8 cellular contexts compared by ENCODE assay signal in the genomic region with DNA sequence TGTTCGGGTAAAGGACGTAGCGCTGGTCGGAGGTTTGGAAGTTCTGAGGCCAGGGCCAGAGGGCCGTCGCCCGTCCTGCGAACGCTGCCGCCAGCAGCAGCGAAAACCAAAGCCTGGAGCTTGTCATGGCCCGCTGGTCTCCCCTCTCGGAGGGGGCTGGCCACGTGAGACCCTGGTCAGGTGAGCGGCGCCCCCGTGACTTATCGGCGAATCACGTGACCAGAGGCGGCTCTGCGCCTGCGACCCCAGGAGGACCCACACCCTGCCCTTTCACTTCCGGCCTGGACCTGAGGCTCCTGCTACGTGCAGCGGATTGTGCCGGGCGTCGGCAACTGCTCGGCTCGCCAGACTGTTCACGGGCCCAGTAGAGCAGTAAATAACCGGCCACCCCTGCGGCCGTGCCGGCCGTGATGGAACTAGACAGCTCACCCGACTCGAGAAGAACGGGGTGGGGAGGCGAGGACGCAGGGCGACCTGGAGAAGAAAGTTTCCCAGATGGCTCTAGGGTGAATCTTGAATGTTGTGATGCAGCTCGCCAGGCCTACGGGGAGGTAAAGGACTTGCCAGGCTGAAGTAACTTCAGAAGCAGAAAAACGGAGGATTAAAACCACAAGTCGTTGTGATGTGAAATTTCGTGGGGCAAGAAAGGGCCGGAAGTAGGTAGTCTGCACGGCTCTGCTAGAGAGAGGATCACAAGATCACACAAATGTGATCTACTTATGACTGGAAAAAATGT. TPM values are rescaled to one million over a fixed set of nuclear protein-coding genes. Genes with fewer than 3 reads are reported as not detected.
DNase-seq lines count a peak whose midpoint lies in the region; ATAC-seq and TF ChIP-seq lines count a peak whose summit lies in the region.

A gene (minus strand): TSS at position 169 of the 736 bp plus-strand sequence. CDS start 42 bp downstream, at position 127.

- peaks cover 36% of the 10 kb centered on the region for H3K4me1 ChIP-seq in DND-41 (ENCODE audit: insufficient read depth, low read length)
- H3K4me1 ChIP-seq in GM23248 (ENCODE audit: insufficient read depth), result peaks cover 8% of the 10 kb centered on the region

- in situ Hi-C loops in GM23248 (cut with MboI), result no loop called here

- TF ChIP-seq CTCF in DND-41 (IDR thresholded peaks at IDR 0.05; ENCODE audit: borderline replicate concordance, extremely low read depth, low read length, poor library complexity, severe bottlenecking), result no peak

- peak within 1 kb of the TSS; percentile 89 for H3K4me3 Mint-ChIP-seq in activated T-helper 1 cell treated with anti-CD3 and anti-CD28 coated beads, Interleukin-12 subunit alpha, Interleukin-12 subunit beta, Interleukin-2, Interleukin-4 antibody, amounts not matched to agents 30 ng/mL and 10 ng/mL and 1 ng/mL, durations not matched to agents 14 hours and 24 hours and 36 hours
- peak within 1 kb of the TSS; percentile 92 to 100 (median 97) for H3K4me3 Mint-ChIP-seq in naive B cell
- peak within 1 kb of the TSS; percentile 85 for H3K4me3 Mint-ChIP-seq in stimulated activated effector memory CD8-positive, alpha-beta T cell treated with anti-CD3 and anti-CD28 coated beads, Interleukin-12 subunit alpha, Interleukin-12 subunit beta, amount 100 ng/mL, for 72 hours

- H3K4me3 ChIP-seq in DND-41 (ENCODE audit: low read depth in 1 of 2, low read length in 2 of 2) (peak within 1 kb of the TSS; percentile 92 to 96), GM23248 (peak within 1 kb of the TSS; percentile 96)

- WGBS in GM23248 (ENCODE audit: low coverage in 1 of 2, low lambda C conversion rate in 2 of 2, missing lambda C conversion rate in 2 of 2), 2 experiments, result 1 to 2% methylated on average over 50 of the region's 50 CpGs

- H3K4me2 ChIP-seq in DND-41 (ENCODE audit: insufficient read depth, low read length), result peak within 1 kb of the TSS; percentile 86
- H3K4me2 ChIP-seq in GM23248 (ENCODE audit: unreplicated experiment), result peak within 1 kb of the TSS; percentile 88

- H3K27me3 Mint-ChIP-seq in activated T-helper 1 cell treated with anti-CD3 and anti-CD28 coated beads, Interleukin-12 subunit alpha, Interleukin-12 subunit beta, Interleukin-2, Interleukin-4 antibody, amounts not matched to agents 30 ng/mL and 10 ng/mL and 1 ng/mL, durations not matched to agents 14 hours and 24 hours and 36 hours (ENCODE audit: insufficient read depth), result peaks cover 4% of the 10 kb centered on the region
- peaks cover 0 to under 1% (median 0%) of the 10 kb centered on the region in 3 donors for H3K27me3 Mint-ChIP-seq in naive B cell

- peak; percentile 97 for DNase-seq in DND-41
- peak; percentile 95 for DNase-seq in GM23248
- peak; percentile 86 to 88 for DNase-seq in Kasumi-1 (lab: John Stamatoyannopoulos, UW)
- DNase-seq in RPMI7951 (ENCODE audit: low read depth), result peak; percentile 96
- peak; percentile 94 for DNase-seq in activated T-helper 1 cell treated with anti-CD3 and anti-CD28 coated beads, Interleukin-12 subunit alpha, Interleukin-12 subunit beta, Interleukin-2, Interleukin-4 antibody, amounts not matched to agents 30 ng/mL and 10 ng/mL and 1 ng/mL, durations not matched to agents 14 hours and 24 hours and 36 hours (ENCODE audit: low spot score)
- DNase-seq in fibroblast of gingiva (ENCODE audit: low read depth), result peak; percentile 94
- DNase-seq in naive B cell, result peak; percentile 98
- peak; percentile 97 to 100 for DNase-seq in stimulated activated effector memory CD8-positive, alpha-beta T cell treated with anti-CD3 and anti-CD28 coated beads, Interleukin-12 subunit alpha, Interleukin-12 subunit beta, amount 100 ng/mL, for 72 hours (ENCODE audit: low spot score in 2 of 2)

- H2AFZ ChIP-seq in DND-41 (ENCODE audit: low read depth, low read length), result peak within 1 kb of the TSS; percentile 89
- peak within 1 kb of the TSS; percentile 96 for H2AFZ ChIP-seq in GM23248

- H3K9me3 ChIP-seq in DND-41 (ENCODE audit: insufficient read depth, low read length, severe bottlenecking), result no peaks in the 10 kb centered on the region
- H3K9me3 ChIP-seq in GM23248 (ENCODE audit: low read depth), result no peaks in the 10 kb centered on the region

- H3K27ac Mint-ChIP-seq in activated T-helper 1 cell treated with anti-CD3 and anti-CD28 coated beads, Interleukin-12 subunit alpha, Interleukin-12 subunit beta, Interleukin-2, Interleukin-4 antibody, amounts not matched to agents 30 ng/mL and 10 ng/mL and 1 ng/mL, durations not matched to agents 14 hours and 24 hours and 36 hours, result peak within 1 kb of the TSS; percentile 93
- peak within 1 kb of the TSS; percentile 98 to 99 (median 99) for H3K27ac Mint-ChIP-seq in naive B cell
- peak within 1 kb of the TSS; percentile 96 for H3K27ac Mint-ChIP-seq in stimulated activated effector memory CD8-positive, alpha-beta T cell treated with anti-CD3 and anti-CD28 coated beads, Interleukin-12 subunit alpha, Interleukin-12 subunit beta, amount 100 ng/mL, for 72 hours

- intact Hi-C loops in activated T-helper 1 cell treated with anti-CD3 and anti-CD28 coated beads, Interleukin-12 subunit alpha, Interleukin-12 subunit beta, Interleukin-2, Interleukin-4 antibody, amounts not matched to agents 30 ng/mL and 10 ng/mL and 1 ng/mL, durations not matched to agents 14 hours and 24 hours and 36 hours (cut with micrococcal nuclease), result loop anchor here (1.0 to 10.0 kb wide), 9 partner anchors 64 to 1729 kb away; a partner anchor contains a TSS

- H3K9me3 Mint-ChIP-seq in activated T-helper 1 cell treated with anti-CD3 and anti-CD28 coated beads, Interleukin-12 subunit alpha, Interleukin-12 subunit beta, Interleukin-2, Interleukin-4 antibody, amounts not matched to agents 30 ng/mL and 10 ng/mL and 1 ng/mL, durations not matched to agents 14 hours and 24 hours and 36 hours, result no peaks in the 10 kb centered on the region
- no peaks in the 10 kb centered on the region for H3K9me3 Mint-ChIP-seq in naive B cell
- no peaks in the 10 kb centered on the region for H3K9me3 Mint-ChIP-seq in stimulated activated effector memory CD8-positive, alpha-beta T cell treated with anti-CD3 and anti-CD28 coated beads, Interleukin-12 subunit alpha, Interleukin-12 subunit beta, amount 100 ng/mL, for 72 hours

- H3K27ac ChIP-seq in DND-41 (ENCODE audit: low read length), result peak within 1 kb of the TSS; percentile 74
- H3K27ac ChIP-seq in GM23248, result peak within 1 kb of the TSS; percentile 80

- H3K4me1 Mint-ChIP-seq in activated T-helper 1 cell treated with anti-CD3 and anti-CD28 coated beads, Interleukin-12 subunit alpha, Interleukin-12 subunit beta, Interleukin-2, Interleukin-4 antibody, amounts not matched to agents 30 ng/mL and 10 ng/mL and 1 ng/mL, durations not matched to agents 14 hours and 24 hours and 36 hours (ENCODE audit: low read depth), result peaks cover 31% of the 10 kb centered on the region
- peaks cover 38 to 70% (median 62%) of the 10 kb centered on the region in 3 donors for H3K4me1 Mint-ChIP-seq in naive B cell
- H3K4me1 Mint-ChIP-seq in stimulated activated effector memory CD8-positive, alpha-beta T cell treated with anti-CD3 and anti-CD28 coated beads, Interleukin-12 subunit alpha, Interleukin-12 subunit beta, amount 100 ng/mL, for 72 hours, result peaks cover 29% of the 10 kb centered on the region

- peak; percentile 90 for ATAC-seq in DND-41 (ENCODE audit: insufficient read depth, low read depth)
- ATAC-seq in naive B cell (ENCODE audit: low read depth in 2 of 2), result peak; percentile 83 to 84
- peak; percentile 91 for ATAC-seq in stimulated activated effector memory CD8-positive, alpha-beta T cell treated with anti-CD3 and anti-CD28 coated beads, Interleukin-12 subunit alpha, Interleukin-12 subunit beta, amount 100 ng/mL, for 72 hours

- no peaks in the 10 kb centered on the region for H3K27me3 ChIP-seq in DND-41 (ENCODE audit: insufficient read depth, low read length, poor library complexity)
- no peaks in the 10 kb centered on the region for H3K27me3 ChIP-seq in GM23248 (replicated peaks; ENCODE audit: insufficient read depth)

- peaks cover 7% of the 10 kb centered on the region for H3K36me3 Mint-ChIP-seq in activated T-helper 1 cell treated with anti-CD3 and anti-CD28 coated beads, Interleukin-12 subunit alpha, Interleukin-12 subunit beta, Interleukin-2, Interleukin-4 antibody, amounts not matched to agents 30 ng/mL and 10 ng/mL and 1 ng/mL, durations not matched to agents 14 hours and 24 hours and 36 hours (ENCODE audit: low read depth)
- H3K36me3 Mint-ChIP-seq in naive B cell, result peaks cover 0 to under 1% of the 10 kb centered on the region in 2 donors
- peaks cover 24% of the 10 kb centered on the region for H3K36me3 Mint-ChIP-seq in stimulated activated effector memory CD8-positive, alpha-beta T cell treated with anti-CD3 and anti-CD28 coated beads, Interleukin-12 subunit alpha, Interleukin-12 subunit beta, amount 100 ng/mL, for 72 hours

- peaks cover 2% of the 10 kb centered on the region; the same call in 1 of the 2 replicates for H4K20me1 ChIP-seq in DND-41 (ENCODE audit: insufficient read depth, low read length)
- no peaks in the 10 kb centered on the region for H4K20me1 ChIP-seq in GM23248 (ENCODE audit: insufficient read depth)

- no peaks in the 10 kb centered on the region for H3F3A ChIP-seq in GM23248 (ENCODE audit: insufficient read depth)

- H3K9ac ChIP-seq in DND-41 (ENCODE audit: low read depth, low read length) (peak within 1 kb of the TSS; percentile 80), GM23248 (peak within 1 kb of the TSS; percentile 95)

- H3K79me2 ChIP-seq in DND-41 (ENCODE audit: insufficient read depth, low read length) (peaks cover 46% of the 10 kb centered on the region), GM23248 (ENCODE audit: insufficient read depth) (peaks cover 45% of the 10 kb centered on the region)

- no peaks in the 10 kb centered on the region; the same call in 1 of the 2 replicates for H3K36me3 ChIP-seq in DND-41 (ENCODE audit: insufficient read depth, low read length)
- no peaks in the 10 kb centered on the region for H3K36me3 ChIP-seq in GM23248 (ENCODE audit: low read depth)

- no peaks in the 10 kb centered on the region for H3K9me2 ChIP-seq in GM23248 (ENCODE audit: insufficient read depth)

RNA-seq across cellular contexts. Expression of the gene that starts here (rescaled TPM):
- total RNA-seq in GM23248 (2014; rRNA removed; shearing (Covaris generic)), result 127 and 162 TPM in 2 replicates
- polyA plus RNA-seq in GM23248 (2016; fragmentation: Nextera tagmentation; extraction: Ambion mirVana) (190 and 195 TPM in 2 replicates), naive B cell (ENCODE audit: low read depth in 6 of 6) (100 to 1,000 TPM; 106 to 172 (median 134) TPM)
- total RNA-seq in RPMI7951 (2014; rRNA removed; shearing (Covaris generic)), result 89.2 and 128 TPM in 2 replicates
- 55.7 and 61.0 TPM in 2 replicates for total RNA-seq in activated T-helper 1 cell treated with anti-CD3 and anti-CD28 coated beads, Interleukin-12 subunit alpha, Interleukin-12 subunit beta, Interleukin-2, Interleukin-4 antibody, amounts not matched to agents 30 ng/mL and 10 ng/mL and 1 ng/mL, durations not matched to agents 14 hours and 24 hours and 36 hours

Comparison
In these comparisons a context has a peak if more than half of its experiments do, and no peak if none do; other contexts are left out.
1. Peak in every context shown above with its lines: DNase-seq, ATAC-seq, H3K4me3 ChIP-seq and H3K27ac ChIP-seq.